Comparison of ENCODE assay signal across 26 cellular contexts in the genomic region with DNA sequence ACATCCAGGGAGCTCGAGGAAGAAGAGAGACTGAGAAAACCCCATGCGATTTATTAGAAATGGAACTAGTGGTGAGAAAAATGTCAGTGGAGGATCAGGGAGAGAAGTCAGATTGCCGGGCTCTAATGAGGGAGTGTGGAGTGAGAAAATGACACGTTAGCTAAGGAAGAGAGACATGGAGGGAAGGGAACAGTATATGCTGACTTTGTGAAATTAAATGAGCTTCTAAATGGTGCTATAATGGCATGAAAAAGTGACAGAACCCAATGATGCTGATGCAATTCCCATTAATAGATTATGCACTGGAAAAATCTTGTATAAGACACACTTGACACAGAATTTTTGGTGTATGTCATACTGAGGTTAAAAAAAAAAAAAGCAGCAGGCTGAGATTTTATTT.
DNase-seq lines count a peak whose midpoint lies in the region; ATAC-seq, FAIRE-seq and TF ChIP-seq lines count a peak whose summit lies in the region.
"Had no signal": no experiment of that assay in that cellular context is flagged by ENCODE, and none has a peak within 500 bp of the region (broad histone marks: within the 10 kb centered on the region; RNA-seq: fewer than 3 reads in every experiment).

No MANE protein-coding gene starts in this region.

- no peak overlapping the region for H3K27ac Mint-ChIP-seq in astrocyte (ENCODE audit: unreplicated experiment)
- H3K27ac Mint-ChIP-seq: CD14-positive monocyte; CD4-positive, alpha-beta T cell; CD8-positive, alpha-beta memory T cell; HFFc6 had no signal

- TF ChIP-seq POLR2A in A549 (IDR thresholded peaks at IDR 0.05; ENCODE audit: low read length) (no peak), endothelial cell of umbilical vein (IDR thresholded peaks at IDR 0.05; ENCODE audit: low read depth, low read length) (no peak)

- POLR2A ChIA-PET in A549 (lab: Yijun Ruan, JAX) = no interaction called here
- POLR2A ChIA-PET in endothelial cell of umbilical vein (lab: Charles Lee) = interaction anchor here (0.7 kb wide), 1 partner anchor 657 kb away, joined by 4 read pairs; no protein-coding TSS in a partner anchor

- no peaks in the 10 kb centered on the region for H3K9me1 ChIP-seq in endothelial cell of umbilical vein (replicated peaks; ENCODE audit: control insufficient read depth, extremely low read depth, insufficient read depth, low read length)

- TF ChIP-seq EP300 in A549 (IDR thresholded peaks at IDR 0.05) = no peak

- DNase-seq in activated CD8-positive, alpha-beta memory T cell treated with anti-CD3 and anti-CD28 coated beads for 24 hours = peak; percentile 32
- no peak for DNase-seq in activated CD8-positive, alpha-beta memory T cell treated with anti-CD3 and anti-CD28 coated beads, Interleukin-2, amount 50 U/mL, for 48 hours
- DNase-seq in A549 (ENCODE audit: low read depth in 1 of 2, low spot score in 1 of 2) (no peak), astrocyte (ENCODE audit: low read depth) (no peak), endothelial cell of umbilical vein (ENCODE audit: low read depth, low spot score) (no peak), NCI-H2081 (lab: John Stamatoyannopoulos, UW) (no peak)
- DNase-seq in activated naive CD4-positive, alpha-beta T cell (lab: John Stamatoyannopoulos, UW) = no peak
- DNase-seq: AML-193; BE2C; CD4-positive, alpha-beta T cell; CD8-positive, alpha-beta memory T cell; DMS 273 treated with DMSO at 0.1 percent for 48 hours; DMS79; GF-D8; GM23248; HFFc6 had no signal

- no peaks in the 10 kb centered on the region for H3K36me3 Mint-ChIP-seq in astrocyte (ENCODE audit: low read depth, unreplicated experiment)
- H3K36me3 Mint-ChIP-seq: CD14-positive monocyte; CD8-positive, alpha-beta memory T cell had no signal

- TF ChIP-seq RAD21 in A549 (conservative IDR thresholded peaks at IDR 0.05 in 1 of 2, IDR thresholded peaks at IDR 0.05 in 1 of 2) = no peak

- no peak for TF ChIP-seq CTCF in A549 (IDR thresholded peaks at IDR 0.05)
- no peak for TF ChIP-seq CTCF in astrocyte (IDR thresholded peaks at IDR 0.05; ENCODE audit: insufficient read depth, low read depth, low read length)
- TF ChIP-seq CTCF in endothelial cell of umbilical vein (IDR thresholded peaks at IDR 0.05; ENCODE audit: extremely low read depth in 1 of 2, insufficient read depth in 1 of 2, low read depth in 1 of 2, low read length in 2 of 2) = no peak

- H2AFZ ChIP-seq in astrocyte (ENCODE audit: low read depth, low read length) (no peak overlapping the region), endothelial cell of umbilical vein (ENCODE audit: low read depth, low read length) (peak overlapping the region; percentile 50)
- H2AFZ ChIP-seq: GM23248 had no signal

- no peak overlapping the region for H3K9ac ChIP-seq in astrocyte (ENCODE audit: low read length)
- no peak overlapping the region for H3K9ac ChIP-seq in endothelial cell of umbilical vein (replicated peaks; ENCODE audit: extremely low read depth, insufficient read depth, low read length)
- H3K9ac ChIP-seq: BLaER1 treated with 17β-estradiol and CSF1 and Interleukin-3, amounts not matched to agents 10 nM and 100 nM; GM23248 had no signal

- H3K4me1 ChIP-seq in A549 (peaks cover 24% of the 10 kb centered on the region), astrocyte (ENCODE audit: insufficient read depth, low read length) (peaks cover 26% of the 10 kb centered on the region), endothelial cell of umbilical vein (ENCODE audit: control insufficient read depth, extremely low read depth, insufficient read depth, low read length) (peaks cover 34% of the 10 kb centered on the region)

- no peak overlapping the region for H3K4me3 Mint-ChIP-seq in astrocyte (ENCODE audit: unreplicated experiment)
- H3K4me3 Mint-ChIP-seq: CD14-positive monocyte; CD4-positive, alpha-beta T cell; CD8-positive, alpha-beta memory T cell; HFFc6 had no signal

- H3K4me3 ChIP-seq in A549 (no peak overlapping the region), astrocyte (ENCODE audit: insufficient read depth, low read depth, low read length) (no peak overlapping the region), endothelial cell of umbilical vein (replicated peaks in 1 of 3; ENCODE audit: insufficient read depth in 1 of 3, low read depth in 1 of 3, low read length in 3 of 3) (no peak overlapping the region)
- H3K4me3 ChIP-seq: BLaER1 treated with 17β-estradiol and CSF1 and Interleukin-3, amounts not matched to agents 10 nM and 100 nM; GM23248; HAP-1 had no signal

- ATAC-seq in A549 (no peak), GM19395 (IDR thresholded peaks at IDR 0.05; ENCODE audit: unreplicated experiment) (no peak)

- H3K4me1 Mint-ChIP-seq in astrocyte (ENCODE audit: low read depth, unreplicated experiment) = peaks cover 14% of the 10 kb centered on the region

- H4K20me1 ChIP-seq in astrocyte (ENCODE audit: insufficient read depth, low read length) (no peaks in the 10 kb centered on the region), endothelial cell of umbilical vein (replicated peaks; ENCODE audit: control insufficient read depth, extremely low read depth, insufficient read depth, low read length) (no peaks in the 10 kb centered on the region)
- H4K20me1 ChIP-seq: BLaER1 treated with 17β-estradiol and CSF1 and Interleukin-3, amounts not matched to agents 10 nM and 100 nM had no signal

- BruUV-seq in endothelial cell of umbilical vein (replicated peaks; lab: Mats Ljungman, UMichigan) = no TSS peak

- H3K36me3 ChIP-seq in astrocyte (ENCODE audit: insufficient read depth, low read length) (no peaks in the 10 kb centered on the region), endothelial cell of umbilical vein (ENCODE audit: control insufficient read depth in 2 of 2, extremely low read depth in 1 of 2, insufficient read depth in 2 of 2, low read length in 2 of 2) (no peaks in the 10 kb centered on the region)
- H3K36me3 ChIP-seq: BE2C; BLaER1 treated with 17β-estradiol and CSF1 and Interleukin-3, amounts not matched to agents 10 nM and 100 nM; HAP-1 had no signal

- H3K9me3 ChIP-seq in A549 (no peaks in the 10 kb centered on the region), astrocyte (ENCODE audit: insufficient read depth, low read depth, low read length) (no peaks in the 10 kb centered on the region), endothelial cell of umbilical vein (replicated peaks; ENCODE audit: control insufficient read depth, insufficient read depth, low read length) (no peaks in the 10 kb centered on the region)
- H3K9me3 ChIP-seq: BE2C; BLaER1 treated with 17β-estradiol and CSF1 and Interleukin-3, amounts not matched to agents 10 nM and 100 nM; HAP-1 had no signal

- dilution Hi-C loops in endothelial cell of umbilical vein (cut with MboI; ENCODE audit: extremely low pct_ligation_motif_present, low sequenced_read_pairs) = no loop called here

- intact Hi-C loops in endothelial cell of umbilical vein (cut with micrococcal nuclease) = loop anchor here (5.0 to 10.0 kb wide), 3 partner anchors 83 to 684 kb away; a partner anchor contains a TSS

- no peak overlapping the region for H3K4me2 ChIP-seq in A549
- no peak overlapping the region for H3K4me2 ChIP-seq in astrocyte (ENCODE audit: low read length)
- no peak overlapping the region for H3K4me2 ChIP-seq in endothelial cell of umbilical vein (ENCODE audit: insufficient read depth, low read length)

- CTCF ChIA-PET in A549 (lab: Yijun Ruan, JAX) (interaction anchor here (1.0 to 1.5 kb wide), 3 partner anchors 18 to 418 kb away, joined by 3 to 5 read pairs (median 3); no protein-coding TSS in a partner anchor), endothelial cell of umbilical vein (lab: Charles Lee) (interaction anchor here (0.8 to 2.0 kb wide), 14 partner anchors 8 to 916 kb away, joined by 3 to 6 read pairs (median 3); no protein-coding TSS in a partner anchor)

- H3K27me3 Mint-ChIP-seq in astrocyte (ENCODE audit: low read depth, unreplicated experiment) = peaks cover 3% of the 10 kb centered on the region

- H3K27ac ChIP-seq in A549 = peak overlapping the region in 1 of 2 experiments; percentile 92; a peak in 1 of 6 replicates
- H3K27ac ChIP-seq in astrocyte (ENCODE audit: low read depth, low read length) = no peak overlapping the region
- no peak overlapping the region for H3K27ac ChIP-seq in endothelial cell of umbilical vein (ENCODE audit: insufficient read depth, low read depth, low read length)
- H3K27ac ChIP-seq: 22Rv1; BLaER1 treated with 17β-estradiol and CSF1 and Interleukin-3, amounts not matched to agents 10 nM and 100 nM; GM23248 had no signal

- H3K27me3 ChIP-seq in astrocyte (ENCODE audit: insufficient read depth, low read length) (no peaks in the 10 kb centered on the region), endothelial cell of umbilical vein (ENCODE audit: control insufficient read depth in 2 of 2, insufficient read depth in 2 of 2, low read length in 2 of 2) (no peaks in the 10 kb centered on the region)
- H3K27me3 ChIP-seq: BE2C; BLaER1 treated with 17β-estradiol and CSF1 and Interleukin-3, amounts not matched to agents 10 nM and 100 nM had no signal

- H3K9me3 Mint-ChIP-seq in astrocyte (ENCODE audit: unreplicated experiment) = no peaks in the 10 kb centered on the region
- H3K9me3 Mint-ChIP-seq: CD14-positive monocyte; CD4-positive, alpha-beta T cell; CD8-positive, alpha-beta memory T cell; HFFc6 had no signal

- WGBS in A549 (ENCODE audit: missing lambda C conversion rate) = 93% methylated on average over 4 of the region's 4 CpGs

- H3K79me2 ChIP-seq in astrocyte (ENCODE audit: insufficient read depth, low read length) (no peaks in the 10 kb centered on the region), endothelial cell of umbilical vein (ENCODE audit: control insufficient read depth, insufficient read depth, low read length) (no peaks in the 10 kb centered on the region)

- no peak for FAIRE-seq in A549 (lab: Jason Lieb, UNC)
- peak; percentile 9 for FAIRE-seq in astrocyte (lab: Jason Lieb, UNC)
- FAIRE-seq in endothelial cell of umbilical vein (lab: Jason Lieb, UNC) = peak; percentile 15
- FAIRE-seq: A204.1, D721Med, GM12891, GM18507, H54 had no signal

TF ChIP-seq in A549, 52 proteins besides CTCF, POLR2A, EP300 and RAD21 (continues in another document):
- TF ChIP-seq ZC3H11A (IDR thresholded peaks at IDR 0.05) (no peak), MAFK (IDR thresholded peaks at IDR 0.05; ENCODE audit: partially characterized antibody) (peak; percentile 39)

TF ChIP-seq in endothelial cell of umbilical vein, 7 proteins besides CTCF, POLR2A, EP300 and RAD21 (continues in another document):
- TF ChIP-seq EZH2 (IDR thresholded peaks at IDR 0.05; ENCODE audit: borderline replicate concordance, low read depth, low read length, severe bottlenecking) = no peak
- TF ChIP-seq POLR2AphosphoS5 (IDR thresholded peaks at IDR 0.05; ENCODE audit: insufficient read depth, low read depth, low read length) = no peak
- TF ChIP-seq FOS (IDR thresholded peaks at IDR 0.05; ENCODE audit: borderline replicate concordance, insufficient read depth, low read length) = no peak
- TF ChIP-seq JUN (IDR thresholded peaks at IDR 0.05; ENCODE audit: borderline replicate concordance, insufficient read depth, insufficient read length, low read depth) = no peak
- no peak for TF ChIP-seq MYC (IDR thresholded peaks at IDR 0.05; ENCODE audit: low read depth, low read length)
- no peak for TF ChIP-seq GATA2 (IDR thresholded peaks at IDR 0.05; ENCODE audit: insufficient read depth, insufficient read length, low read depth, low read length)
